Comparison of ENCODE assay signal across 1 cellular context in genomic region chr11:44388828-44389645, GRCh38.
A peak's percentile ranks its signal among the peaks of the same experiment; 100 is the strongest.
TF ChIP-seq lines count a peak whose summit lies in the region.

No MANE protein-coding gene starts in this region.

TF ChIP-seq in H1, 55 proteins besides CTCF, POLR2A, EP300 and RAD21:
- TF ChIP-seq ASH2L (IDR thresholded peaks at IDR 0.05; ENCODE audit: low read length) (peak; percentile 55), SUZ12 (IDR thresholded peaks at IDR 0.05; ENCODE audit: low read length) (no peak), SIX5 (IDR thresholded peaks at IDR 0.05; ENCODE audit: low read depth, low read length) (no peak)
